In genomic region chr12:59041241-59042121, GRCh38 we compare ENCODE assay signal across 9 cellular contexts.
DNase-seq lines count a peak whose midpoint lies in the region; ATAC-seq and TF ChIP-seq lines count a peak whose summit lies in the region.
"Had no signal": no experiment of that assay in that cellular context is flagged by ENCODE, and none has a peak within 500 bp of the region (broad histone marks: within the 10 kb centered on the region; RNA-seq: fewer than 3 reads in every experiment).

No MANE protein-coding gene starts in this region.

- WGBS in HUES64: 69% methylated on average over 4 of the region's 4 CpGs

- TF ChIP-seq CTCF in breast epithelium (IDR thresholded peaks at IDR 0.05) (no peak), kidney epithelial cell (IDR thresholded peaks at IDR 0.05; ENCODE audit: insufficient read depth, low read length, poor library complexity, severe bottlenecking) (no peak), tibial artery (IDR thresholded peaks at IDR 0.05) (no peak)

- intact Hi-C loops in breast epithelium (cut with DNase I; ENCODE audit: low total_unique reads) (no loop called here), tibial artery (cut with DNase I; ENCODE audit: low total_unique reads) (no loop called here)

- H3K4me1 ChIP-seq in HUES64 (ENCODE audit: insufficient read depth, low read length) (peaks cover 38% of the 10 kb centered on the region), breast epithelium (peaks cover 0 to 16% of the 10 kb centered on the region in 2 donors), tibial artery (peaks cover 0 to 19% (median 7%) of the 10 kb centered on the region in 4 donors)

- H3K9ac ChIP-seq in HUES64 (ENCODE audit: low read depth, low read length): peak overlapping the region; percentile 2; the same call in 1 of the 2 replicates

- H3K4me3 ChIP-seq in HUES64 (ENCODE audit: low read length) (no peak overlapping the region), breast epithelium (peak overlapping the region in 1 of 3 donors; percentile 21), kidney epithelial cell (ENCODE audit: low read depth, low read length) (no peak overlapping the region), tibial artery (no peak overlapping the region)

- H3K9me3 ChIP-seq in HUES64 (ENCODE audit: insufficient read depth, low read depth, low read length) (no peaks in the 10 kb centered on the region), breast epithelium (no peaks in the 10 kb centered on the region), tibial artery (no peaks in the 10 kb centered on the region)

- no peak for ATAC-seq in HG02938 (IDR thresholded peaks at IDR 0.05; ENCODE audit: unreplicated experiment)
- ATAC-seq: T-cell had no signal

- TF ChIP-seq POLR2A in breast epithelium (IDR thresholded peaks at IDR 0.05): no peak

- H3K27me3 ChIP-seq in HUES64 (ENCODE audit: insufficient read depth, low read length) (no peaks in the 10 kb centered on the region), breast epithelium (no peaks in the 10 kb centered on the region), kidney epithelial cell (ENCODE audit: control insufficient read depth, insufficient read depth, low read length) (no peaks in the 10 kb centered on the region), tibial artery (no peaks in the 10 kb centered on the region)

- no peaks in the 10 kb centered on the region for H3K36me3 ChIP-seq in HUES64 (ENCODE audit: insufficient read depth, low read length)
- no peaks in the 10 kb centered on the region for H3K36me3 ChIP-seq in breast epithelium
- H3K36me3 ChIP-seq in kidney epithelial cell (ENCODE audit: control insufficient read depth, insufficient read depth, low read length): peaks cover 2% of the 10 kb centered on the region
- H3K36me3 ChIP-seq in tibial artery: no peaks in the 10 kb centered on the region

- H3K27ac ChIP-seq in HUES64 (ENCODE audit: low read depth, low read length) (peak overlapping the region; percentile 33), breast epithelium (peak overlapping the region; percentile 54 to 81), tibial artery (peak overlapping the region; percentile 29 to 60)

- no peak for DNase-seq in breast epithelium (ENCODE audit: low spot score in 2 of 2)
- DNase-seq in kidney epithelial cell (ENCODE audit: low read depth): peak; percentile 81
- no peak for DNase-seq in tibial artery
- DNase-seq in stimulated activated CD4-positive, alpha-beta T cell treated with anti-CD3 and anti-CD28 coated beads, Interleukin-15, amount 100 ng/mL, for 24 hours: no peak
- no peak for DNase-seq in NCI-H2081 (lab: John Stamatoyannopoulos, UW)
- DNase-seq: immature natural killer cell, T-cell had no signal
